8 cellular contexts compared by ENCODE assay signal in the genomic region with DNA sequence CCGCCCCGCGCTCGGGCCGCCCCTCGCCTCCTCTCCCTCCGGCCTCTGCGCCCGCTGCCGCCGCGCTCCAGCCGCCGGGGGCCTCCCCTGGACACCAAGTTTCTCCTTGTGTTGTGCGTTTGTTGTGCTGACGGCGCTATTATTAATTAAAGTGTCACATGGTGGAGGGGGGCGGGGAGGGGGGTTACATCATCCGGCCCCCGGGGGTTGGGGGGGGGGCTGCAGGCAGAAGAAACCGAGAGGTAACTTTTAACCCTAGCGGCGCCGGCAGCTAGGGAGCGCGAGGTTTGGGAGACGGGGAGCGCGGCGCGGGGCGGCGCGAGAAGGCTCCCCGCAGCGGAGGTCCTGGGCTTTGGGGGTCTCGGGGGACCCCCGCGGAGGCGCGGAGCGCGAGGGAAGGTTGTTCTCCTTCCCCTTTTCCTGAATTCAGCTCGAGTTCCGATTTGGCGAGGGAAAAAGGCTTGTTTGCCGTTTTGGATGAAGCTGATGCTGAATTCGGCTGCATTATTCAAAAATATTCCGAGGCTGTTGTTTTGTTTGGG. TPM values are rescaled to one million over a fixed set of nuclear protein-coding genes. Genes with fewer than 3 reads are reported as not detected.
A peak's percentile ranks its signal among the peaks of the same experiment; 100 is the strongest.
DNase-seq lines count a peak whose midpoint lies in the region; ATAC-seq and TF ChIP-seq lines count a peak whose summit lies in the region.

A gene (minus strand): TSS at position 117 of the 542 bp plus-strand sequence. CDS start 134 bp downstream, outside the sequence.

- DNase-seq in SHP77 (lab: John Stamatoyannopoulos, UW) (peak; percentile 32 to 44), SHP77 treated with DMSO at 0.1 percent for 48 hours (lab: John Stamatoyannopoulos, UW) (no peak), SKM-1 (lab: John Stamatoyannopoulos, UW; ENCODE audit: unreplicated experiment) (no peak), T-helper 9 cell (no peak)
- no peak for DNase-seq in activated naive CD8-positive, alpha-beta T cell treated with anti-CD3 and anti-CD28 coated beads for 36 hours
- no peak for DNase-seq in naive thymus-derived CD4-positive, alpha-beta T cell

- POLR2A ChIA-PET in naive thymus-derived CD4-positive, alpha-beta T cell (lab: Charles Lee), result no interaction called here

- peaks cover 25% of the 10 kb centered on the region for H3K4me1 Mint-ChIP-seq in activated naive CD8-positive, alpha-beta T cell treated with anti-CD3 and anti-CD28 coated beads for 36 hours
- peaks cover 28 to 43% (median 37%) of the 10 kb centered on the region in 7 donors for H3K4me1 Mint-ChIP-seq in naive thymus-derived CD4-positive, alpha-beta T cell

- peak within 1 kb of the TSS; percentile 81 for H3K4me3 Mint-ChIP-seq in activated naive CD8-positive, alpha-beta T cell treated with anti-CD3 and anti-CD28 coated beads for 36 hours
- peak within 1 kb of the TSS; percentile 77 to 97 (median 82) for H3K4me3 Mint-ChIP-seq in naive thymus-derived CD4-positive, alpha-beta T cell

- H3K27ac ChIP-seq in naive thymus-derived CD4-positive, alpha-beta T cell (ENCODE audit: low read depth, low read length), result no peak within 1 kb of the TSS

- no peaks in the 10 kb centered on the region for H3K9me3 Mint-ChIP-seq in activated naive CD8-positive, alpha-beta T cell treated with anti-CD3 and anti-CD28 coated beads for 36 hours
- peaks cover 0 to 1% (median 0%) of the 10 kb centered on the region in 11 donors for H3K9me3 Mint-ChIP-seq in naive thymus-derived CD4-positive, alpha-beta T cell

- H3K4me3 ChIP-seq in naive thymus-derived CD4-positive, alpha-beta T cell (ENCODE audit: low read length), result no peak within 1 kb of the TSS

- intact Hi-C loops in naive thymus-derived CD4-positive, alpha-beta T cell (cut with micrococcal nuclease), result no loop called here

- ATAC-seq in naive thymus-derived CD4-positive, alpha-beta T cell, result no peak
- no peak for ATAC-seq in GM18868 (IDR thresholded peaks at IDR 0.05; ENCODE audit: unreplicated experiment)

- H3K9me3 ChIP-seq in naive thymus-derived CD4-positive, alpha-beta T cell (ENCODE audit: control insufficient read depth in 2 of 3, low read length in 3 of 3), result no peaks in the 10 kb centered on the region

- peaks cover 77% of the 10 kb centered on the region for H3K27me3 Mint-ChIP-seq in activated naive CD8-positive, alpha-beta T cell treated with anti-CD3 and anti-CD28 coated beads for 36 hours
- peaks cover 62 to 86% (median 68%) of the 10 kb centered on the region in 5 donors for H3K27me3 Mint-ChIP-seq in naive thymus-derived CD4-positive, alpha-beta T cell

- no peak within 1 kb of the TSS for H3K27ac Mint-ChIP-seq in activated naive CD8-positive, alpha-beta T cell treated with anti-CD3 and anti-CD28 coated beads for 36 hours
- H3K27ac Mint-ChIP-seq in naive thymus-derived CD4-positive, alpha-beta T cell, result peak within 1 kb of the TSS in 2 of 9 donors; percentile 29 to 45

- H3K36me3 ChIP-seq in naive thymus-derived CD4-positive, alpha-beta T cell (ENCODE audit: control insufficient read depth in 2 of 3, insufficient read depth in 3 of 3, low read length in 3 of 3), result no peaks in the 10 kb centered on the region

- peaks cover 0 to 14% of the 10 kb centered on the region in 2 donors for H3K27me3 ChIP-seq in naive thymus-derived CD4-positive, alpha-beta T cell (ENCODE audit: control insufficient read depth in 2 of 2, insufficient read depth in 2 of 2, low read length in 2 of 2)

- TF ChIP-seq RAD21 in Ishikawa (IDR thresholded peaks at IDR 0.05; ENCODE audit: low read depth), result no peak

- no peaks in the 10 kb centered on the region for H3K36me3 Mint-ChIP-seq in activated naive CD8-positive, alpha-beta T cell treated with anti-CD3 and anti-CD28 coated beads for 36 hours
- peaks cover 0 to 2% (median 0%) of the 10 kb centered on the region in 5 donors for H3K36me3 Mint-ChIP-seq in naive thymus-derived CD4-positive, alpha-beta T cell

- TF ChIP-seq EP300 in Ishikawa (IDR thresholded peaks at IDR 0.05; ENCODE audit: borderline replicate concordance), result no peak

- peaks cover 7 to 31% of the 10 kb centered on the region in 2 donors for H3K4me1 ChIP-seq in naive thymus-derived CD4-positive, alpha-beta T cell (ENCODE audit: control insufficient read depth in 2 of 2, insufficient read depth in 2 of 2, low read length in 2 of 2)

- CTCF ChIA-PET in naive thymus-derived CD4-positive, alpha-beta T cell (lab: Charles Lee), result no interaction called here

TF ChIP-seq in Ishikawa, 13 proteins besides CTCF, POLR2A, EP300 and RAD21:
- TF ChIP-seq TAF1 (IDR thresholded peaks at IDR 0.05; ENCODE audit: low read depth), result no peak
- peak; percentile 37; the same call in 1 of the 2 replicates for TF ChIP-seq FOXM1 (IDR thresholded peaks at IDR 0.05; ENCODE audit: borderline replicate concordance, low read depth)
- TF ChIP-seq NFIC (IDR thresholded peaks at IDR 0.05), result no peak
- TF ChIP-seq TEAD4 (IDR thresholded peaks at IDR 0.05), result no peak
- peak; percentile 78; the same call in 1 of the 2 replicates for TF ChIP-seq ZBTB7A (IDR thresholded peaks at IDR 0.05; ENCODE audit: low read depth)
- no peak for TF ChIP-seq YY1 (IDR thresholded peaks at IDR 0.05; ENCODE audit: low read depth)
- TF ChIP-seq TCF12 (IDR thresholded peaks at IDR 0.05; ENCODE audit: low read depth), result no peak
- TF ChIP-seq, protein P1, sequence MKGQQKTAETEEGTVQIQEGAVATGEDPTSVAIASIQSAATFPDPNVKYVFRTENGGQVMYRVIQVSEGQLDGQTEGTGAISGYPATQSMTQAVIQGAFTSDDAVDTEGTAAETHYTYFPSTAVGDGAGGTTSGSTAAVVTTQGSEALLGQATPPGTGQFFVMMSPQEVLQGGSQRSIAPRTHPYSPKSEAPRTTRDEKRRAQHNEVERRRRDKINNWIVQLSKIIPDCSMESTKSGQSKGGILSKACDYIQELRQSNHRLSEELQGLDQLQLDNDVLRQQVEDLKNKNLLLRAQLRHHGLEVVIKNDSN (IDR thresholded peaks at IDR 0.05), result peak; percentile 65
TF ChIP-seq in Ishikawa: peak in this region for 3.

RNA-seq across cellular contexts. Expression of the gene that starts here (rescaled TPM):
- total RNA-seq in activated naive CD8-positive, alpha-beta T cell treated with anti-CD3 and anti-CD28 coated beads for 36 hours, result not detected
- 1 to 10 TPM in 1 of 5 experiments, not detected in 4; 1.1 TPM for total RNA-seq in naive thymus-derived CD4-positive, alpha-beta T cell
- polyA plus RNA-seq in naive thymus-derived CD4-positive, alpha-beta T cell, result not detected

Comparison
In these comparisons a context has a peak if more than half of its experiments do, and no peak if none do; other contexts are left out.
1. DNase-seq: peak in SHP77 (2 of 2); none in SHP77 treated with DMSO at 0.1 percent for 48 hours (single experiment), activated naive CD8-positive, alpha-beta T cell treated with anti-CD3 and anti-CD28 coated beads for 36 hours (single experiment), naive thymus-derived CD4-positive, alpha-beta T cell (0 of 9), SKM-1 (single experiment) and T-helper 9 cell (single experiment).